1 cellular context compared by ENCODE assay signal in the genomic region with DNA sequence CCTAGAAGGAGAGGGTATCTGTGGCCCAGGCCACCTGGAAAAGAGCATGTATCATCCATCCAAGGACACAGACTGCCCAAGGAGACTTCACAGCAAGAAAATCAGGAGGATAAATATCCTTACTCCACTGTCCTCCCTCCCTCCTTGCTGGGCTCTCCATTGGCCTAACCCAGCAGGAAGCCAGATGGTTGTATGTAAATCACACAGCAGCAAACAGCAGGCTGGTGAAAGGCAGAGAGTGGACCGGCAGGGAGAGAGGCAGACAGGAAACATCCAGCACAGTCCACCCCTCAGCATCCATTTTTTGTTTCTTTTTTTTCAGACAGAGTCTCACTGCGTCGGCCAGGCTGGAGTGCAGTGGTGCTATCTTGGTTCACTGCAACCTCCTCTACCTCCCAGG.
TF ChIP-seq lines count a peak whose summit lies in the region.

No MANE protein-coding gene starts in this region.

TF ChIP-seq in GM12878, 131 proteins besides CTCF, POLR2A, EP300 and RAD21:
- TF ChIP-seq CBX5 (IDR thresholded peaks at IDR 0.05; ENCODE audit: low read depth) (no peak), ASH2L (IDR thresholded peaks at IDR 0.05; ENCODE audit: borderline replicate concordance, low read depth) (no peak), IKZF2 (IDR thresholded peaks at IDR 0.05) (no peak), SREBF1 (IDR thresholded peaks at IDR 0.05; ENCODE audit: low read length) (no peak), HDGF (IDR thresholded peaks at IDR 0.05) (no peak), YY1 (IDR thresholded peaks at IDR 0.05; ENCODE audit: low read depth, low read length) (no peak), TCF3 (IDR thresholded peaks at IDR 0.05; ENCODE audit: borderline replicate concordance, insufficient read depth, low read depth, low read length) (no peak), ZNF384 (IDR thresholded peaks at IDR 0.05; ENCODE audit: borderline replicate concordance, low read depth, low read length) (no peak), MXI1 (IDR thresholded peaks at IDR 0.05; ENCODE audit: low read depth, low read length) (no peak), WRNIP1 (IDR thresholded peaks at IDR 0.05; ENCODE audit: borderline replicate concordance, low read depth, low read length) (no peak), NFYA (IDR thresholded peaks at IDR 0.05; ENCODE audit: borderline replicate concordance, low read depth, low read length) (no peak), ZNF24 (IDR thresholded peaks at IDR 0.05) (no peak), KAT2A (conservative IDR thresholded peaks at IDR 0.05; ENCODE audit: control insufficient read depth, low read depth, low read length) (no peak)
- TF ChIP-seq, protein P1, sequence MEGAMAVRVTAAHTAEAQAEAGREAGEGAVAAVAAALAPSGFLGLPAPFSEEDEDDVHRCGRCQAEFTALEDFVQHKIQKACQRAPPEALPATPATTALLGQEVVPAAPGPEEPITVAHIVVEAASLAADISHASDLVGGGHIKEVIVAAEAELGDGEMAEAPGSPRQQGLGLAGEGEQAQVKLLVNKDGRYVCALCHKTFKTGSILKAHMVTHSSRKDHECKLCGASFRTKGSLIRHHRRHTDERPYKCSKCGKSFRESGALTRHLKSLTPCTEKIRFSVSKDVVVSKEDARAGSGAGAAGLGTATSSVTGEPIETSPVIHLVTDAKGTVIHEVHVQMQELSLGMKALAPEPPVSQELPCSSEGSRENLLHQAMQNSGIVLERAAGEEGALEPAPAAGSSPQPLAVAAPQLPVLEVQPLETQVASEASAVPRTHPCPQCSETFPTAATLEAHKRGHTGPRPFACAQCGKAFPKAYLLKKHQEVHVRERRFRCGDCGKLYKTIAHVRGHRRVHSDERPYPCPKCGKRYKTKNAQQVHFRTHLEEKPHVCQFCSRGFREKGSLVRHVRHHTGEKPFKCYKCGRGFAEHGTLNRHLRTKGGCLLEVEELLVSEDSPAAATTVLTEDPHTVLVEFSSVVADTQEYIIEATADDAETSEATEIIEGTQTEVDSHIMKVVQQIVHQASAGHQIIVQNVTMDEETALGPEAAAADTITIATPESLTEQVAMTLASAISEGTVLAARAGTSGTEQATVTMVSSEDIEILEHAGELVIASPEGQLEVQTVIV (IDR thresholded peaks at IDR 0.05; ENCODE audit: borderline replicate concordance, partially characterized antibody): no peak
- TF ChIP-seq, protein P2, sequence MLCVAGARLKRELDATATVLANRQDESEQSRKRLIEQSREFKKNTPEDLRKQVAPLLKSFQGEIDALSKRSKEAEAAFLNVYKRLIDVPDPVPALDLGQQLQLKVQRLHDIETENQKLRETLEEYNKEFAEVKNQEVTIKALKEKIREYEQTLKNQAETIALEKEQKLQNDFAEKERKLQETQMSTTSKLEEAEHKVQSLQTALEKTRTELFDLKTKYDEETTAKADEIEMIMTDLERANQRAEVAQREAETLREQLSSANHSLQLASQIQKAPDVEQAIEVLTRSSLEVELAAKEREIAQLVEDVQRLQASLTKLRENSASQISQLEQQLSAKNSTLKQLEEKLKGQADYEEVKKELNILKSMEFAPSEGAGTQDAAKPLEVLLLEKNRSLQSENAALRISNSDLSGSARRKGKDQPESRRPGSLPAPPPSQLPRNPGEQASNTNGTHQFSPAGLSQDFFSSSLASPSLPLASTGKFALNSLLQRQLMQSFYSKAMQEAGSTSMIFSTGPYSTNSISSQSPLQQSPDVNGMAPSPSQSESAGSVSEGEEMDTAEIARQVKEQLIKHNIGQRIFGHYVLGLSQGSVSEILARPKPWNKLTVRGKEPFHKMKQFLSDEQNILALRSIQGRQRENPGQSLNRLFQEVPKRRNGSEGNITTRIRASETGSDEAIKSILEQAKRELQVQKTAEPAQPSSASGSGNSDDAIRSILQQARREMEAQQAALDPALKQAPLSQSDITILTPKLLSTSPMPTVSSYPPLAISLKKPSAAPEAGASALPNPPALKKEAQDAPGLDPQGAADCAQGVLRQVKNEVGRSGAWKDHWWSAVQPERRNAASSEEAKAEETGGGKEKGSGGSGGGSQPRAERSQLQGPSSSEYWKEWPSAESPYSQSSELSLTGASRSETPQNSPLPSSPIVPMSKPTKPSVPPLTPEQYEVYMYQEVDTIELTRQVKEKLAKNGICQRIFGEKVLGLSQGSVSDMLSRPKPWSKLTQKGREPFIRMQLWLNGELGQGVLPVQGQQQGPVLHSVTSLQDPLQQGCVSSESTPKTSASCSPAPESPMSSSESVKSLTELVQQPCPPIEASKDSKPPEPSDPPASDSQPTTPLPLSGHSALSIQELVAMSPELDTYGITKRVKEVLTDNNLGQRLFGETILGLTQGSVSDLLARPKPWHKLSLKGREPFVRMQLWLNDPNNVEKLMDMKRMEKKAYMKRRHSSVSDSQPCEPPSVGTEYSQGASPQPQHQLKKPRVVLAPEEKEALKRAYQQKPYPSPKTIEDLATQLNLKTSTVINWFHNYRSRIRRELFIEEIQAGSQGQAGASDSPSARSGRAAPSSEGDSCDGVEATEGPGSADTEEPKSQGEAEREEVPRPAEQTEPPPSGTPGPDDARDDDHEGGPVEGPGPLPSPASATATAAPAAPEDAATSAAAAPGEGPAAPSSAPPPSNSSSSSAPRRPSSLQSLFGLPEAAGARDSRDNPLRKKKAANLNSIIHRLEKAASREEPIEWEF (IDR thresholded peaks at IDR 0.05; ENCODE audit: insufficient replicate concordance, low read depth, low read length): no peak
- TF ChIP-seq, protein P3, sequence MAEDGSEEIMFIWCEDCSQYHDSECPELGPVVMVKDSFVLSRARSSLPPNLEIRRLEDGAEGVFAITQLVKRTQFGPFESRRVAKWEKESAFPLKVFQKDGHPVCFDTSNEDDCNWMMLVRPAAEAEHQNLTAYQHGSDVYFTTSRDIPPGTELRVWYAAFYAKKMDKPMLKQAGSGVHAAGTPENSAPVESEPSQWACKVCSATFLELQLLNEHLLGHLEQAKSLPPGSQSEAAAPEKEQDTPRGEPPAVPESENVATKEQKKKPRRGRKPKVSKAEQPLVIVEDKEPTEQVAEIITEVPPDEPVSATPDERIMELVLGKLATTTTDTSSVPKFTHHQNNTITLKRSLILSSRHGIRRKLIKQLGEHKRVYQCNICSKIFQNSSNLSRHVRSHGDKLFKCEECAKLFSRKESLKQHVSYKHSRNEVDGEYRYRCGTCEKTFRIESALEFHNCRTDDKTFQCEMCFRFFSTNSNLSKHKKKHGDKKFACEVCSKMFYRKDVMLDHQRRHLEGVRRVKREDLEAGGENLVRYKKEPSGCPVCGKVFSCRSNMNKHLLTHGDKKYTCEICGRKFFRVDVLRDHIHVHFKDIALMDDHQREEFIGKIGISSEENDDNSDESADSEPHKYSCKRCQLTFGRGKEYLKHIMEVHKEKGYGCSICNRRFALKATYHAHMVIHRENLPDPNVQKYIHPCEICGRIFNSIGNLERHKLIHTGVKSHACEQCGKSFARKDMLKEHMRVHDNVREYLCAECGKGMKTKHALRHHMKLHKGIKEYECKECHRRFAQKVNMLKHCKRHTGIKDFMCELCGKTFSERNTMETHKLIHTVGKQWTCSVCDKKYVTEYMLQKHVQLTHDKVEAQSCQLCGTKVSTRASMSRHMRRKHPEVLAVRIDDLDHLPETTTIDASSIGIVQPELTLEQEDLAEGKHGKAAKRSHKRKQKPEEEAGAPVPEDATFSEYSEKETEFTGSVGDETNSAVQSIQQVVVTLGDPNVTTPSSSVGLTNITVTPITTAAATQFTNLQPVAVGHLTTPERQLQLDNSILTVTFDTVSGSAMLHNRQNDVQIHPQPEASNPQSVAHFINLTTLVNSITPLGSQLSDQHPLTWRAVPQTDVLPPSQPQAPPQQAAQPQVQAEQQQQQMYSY (CRISPR knock-in tag; IDR thresholded peaks at IDR 0.05): no peak
- TF ChIP-seq, protein P4, sequence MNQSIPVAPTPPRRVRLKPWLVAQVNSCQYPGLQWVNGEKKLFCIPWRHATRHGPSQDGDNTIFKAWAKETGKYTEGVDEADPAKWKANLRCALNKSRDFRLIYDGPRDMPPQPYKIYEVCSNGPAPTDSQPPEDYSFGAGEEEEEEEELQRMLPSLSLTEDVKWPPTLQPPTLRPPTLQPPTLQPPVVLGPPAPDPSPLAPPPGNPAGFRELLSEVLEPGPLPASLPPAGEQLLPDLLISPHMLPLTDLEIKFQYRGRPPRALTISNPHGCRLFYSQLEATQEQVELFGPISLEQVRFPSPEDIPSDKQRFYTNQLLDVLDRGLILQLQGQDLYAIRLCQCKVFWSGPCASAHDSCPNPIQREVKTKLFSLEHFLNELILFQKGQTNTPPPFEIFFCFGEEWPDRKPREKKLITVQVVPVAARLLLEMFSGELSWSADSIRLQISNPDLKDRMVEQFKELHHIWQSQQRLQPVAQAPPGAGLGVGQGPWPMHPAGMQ (IDR thresholded peaks at IDR 0.05; ENCODE audit: borderline replicate concordance): no peak
- TF ChIP-seq, protein P5, sequence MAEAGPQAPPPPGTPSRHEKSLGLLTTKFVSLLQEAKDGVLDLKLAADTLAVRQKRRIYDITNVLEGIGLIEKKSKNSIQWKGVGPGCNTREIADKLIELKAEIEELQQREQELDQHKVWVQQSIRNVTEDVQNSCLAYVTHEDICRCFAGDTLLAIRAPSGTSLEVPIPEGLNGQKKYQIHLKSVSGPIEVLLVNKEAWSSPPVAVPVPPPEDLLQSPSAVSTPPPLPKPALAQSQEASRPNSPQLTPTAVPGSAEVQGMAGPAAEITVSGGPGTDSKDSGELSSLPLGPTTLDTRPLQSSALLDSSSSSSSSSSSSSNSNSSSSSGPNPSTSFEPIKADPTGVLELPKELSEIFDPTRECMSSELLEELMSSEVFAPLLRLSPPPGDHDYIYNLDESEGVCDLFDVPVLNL (IDR thresholded peaks at IDR 0.05; ENCODE audit: low read depth, low read length): no peak
